8 cellular contexts compared by ENCODE assay signal in the genomic region with DNA sequence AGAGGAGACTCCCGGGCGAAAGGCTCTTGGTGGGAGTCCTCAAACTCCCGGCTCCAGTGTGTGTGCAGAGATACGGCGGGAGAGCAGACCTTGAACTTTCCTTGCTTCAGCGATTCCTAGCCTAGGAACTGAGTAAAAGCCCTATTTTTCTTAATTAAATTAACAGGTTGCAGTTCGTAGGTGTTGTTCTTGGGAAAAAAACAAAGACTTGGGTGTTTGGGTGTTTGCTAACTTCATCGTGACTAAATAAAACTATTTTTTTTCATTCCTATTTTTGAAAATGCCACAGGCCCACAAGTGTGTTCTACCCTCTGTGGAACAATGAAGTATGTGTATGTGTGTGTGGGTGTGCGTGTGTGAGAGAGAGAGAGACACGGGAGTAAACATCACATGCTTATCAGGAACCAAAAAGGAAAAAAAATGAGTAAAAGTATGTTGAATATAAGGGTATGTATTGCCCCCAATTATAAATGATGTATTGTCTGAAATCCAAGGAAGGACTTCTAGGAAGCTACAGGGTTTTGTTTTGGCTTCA. TPM values are rescaled to one million over a fixed set of nuclear protein-coding genes. Genes with fewer than 3 reads are reported as not detected.
DNase-seq lines count a peak whose midpoint lies in the region; ATAC-seq, FAIRE-seq and TF ChIP-seq lines count a peak whose summit lies in the region.

No MANE protein-coding gene starts in this region.

- peak overlapping the region; percentile 90 for H3K4me2 ChIP-seq in Loucy (ENCODE audit: low read depth, low read length, poor library complexity, severe bottlenecking)
- peak overlapping the region; percentile 69 for H3K4me2 ChIP-seq in K562 (ENCODE audit: insufficient read depth, low read length)
- H3K4me2 ChIP-seq in keratinocyte (ENCODE audit: control insufficient read depth, extremely low read depth, insufficient read depth, low read depth, low read length): peak overlapping the region; percentile 77

- WGBS in K562 (ENCODE audit: insufficient coverage, low coverage, missing lambda C conversion rate): 1% methylated on average over 9 of the region's 10 CpGs

- no peaks in the 10 kb centered on the region for H3K27me3 ChIP-seq in Loucy (ENCODE audit: insufficient read depth, low read length, poor library complexity, severe bottlenecking)
- H3K27me3 ChIP-seq in K562 (ENCODE audit: control insufficient read depth in 2 of 2, insufficient read depth in 2 of 2, low read length in 2 of 2): peaks cover 0 to 3% of the 10 kb centered on the region in 2 experiments; a peak in 3 of 5 replicates
- no peaks in the 10 kb centered on the region for H3K27me3 ChIP-seq in keratinocyte (ENCODE audit: control insufficient read depth, extremely low read depth, insufficient read depth, low read length)

- no TSS peak for BruUV-seq in K562 (replicated peaks; lab: Mats Ljungman, UMichigan)

- peaks cover 2% of the 10 kb centered on the region for H4K20me1 ChIP-seq in Loucy (ENCODE audit: insufficient read depth, low read length, poor library complexity, severe bottlenecking)
- no peaks in the 10 kb centered on the region for H4K20me1 ChIP-seq in K562 (replicated peaks; ENCODE audit: control insufficient read depth, insufficient read depth, low read length)
- H4K20me1 ChIP-seq in keratinocyte (ENCODE audit: control insufficient read depth, extremely low read depth, insufficient read depth, low read length): no peaks in the 10 kb centered on the region

- peak; percentile 24 for ATAC-seq in GM21529 (IDR thresholded peaks at IDR 0.05; ENCODE audit: unreplicated experiment)
- ATAC-seq in K562: peak; percentile 82
- ATAC-seq in stimulated activated naive CD8-positive, alpha-beta T cell treated with anti-CD3 and anti-CD28 coated beads, Interleukin-15, amount 100 ng/mL, for 72 hours: no peak

- peak overlapping the region; percentile 67; the same call in 1 of the 3 replicates for H3K27ac ChIP-seq in K562 (ENCODE audit: extremely low read depth, low read depth, low read length)
- peak overlapping the region; percentile 68 for H3K27ac ChIP-seq in keratinocyte (ENCODE audit: control insufficient read depth, insufficient read depth, low read length)

- FAIRE-seq in K562 (lab: Jason Lieb, UNC): peak; percentile 56
- FAIRE-seq in keratinocyte (lab: Jason Lieb, UNC): no peak

- in situ Hi-C loops in K562 (cut with MboI): no loop called here

- POLR2A ChIA-PET in K562 (lab: Yijun Ruan, JAX): interaction anchor here (0.6 to 2.1 kb wide), 3 partner anchors 10 to 1113 kb away, joined by 3 to 8 read pairs (median 4); no protein-coding TSS in a partner anchor

- H3K9me2 ChIP-seq in Loucy (replicated peaks; ENCODE audit: low read depth, low read length): no peaks in the 10 kb centered on the region

- H3K36me3 ChIP-seq in Loucy (ENCODE audit: insufficient read depth, low read length) (no peaks in the 10 kb centered on the region), K562 (ENCODE audit: control insufficient read depth, insufficient read depth, low read length) (no peaks in the 10 kb centered on the region), keratinocyte (ENCODE audit: control insufficient read depth in 2 of 2, extremely low read depth in 1 of 2, insufficient read depth in 2 of 2, low read length in 2 of 2) (no peaks in the 10 kb centered on the region)

- peak overlapping the region; percentile 55 to 89 for H3K4me3 Mint-ChIP-seq in stimulated activated naive CD8-positive, alpha-beta T cell treated with anti-CD3 and anti-CD28 coated beads, Interleukin-15, amount 100 ng/mL, for 72 hours

- TF ChIP-seq EP300 in K562 (IDR thresholded peaks at IDR 0.05; ENCODE audit: low read length): no peak

- peaks cover 44% of the 10 kb centered on the region for H3K4me1 ChIP-seq in Loucy (ENCODE audit: insufficient read depth, low read length, poor library complexity, severe bottlenecking)
- peaks cover 0 to 14% of the 10 kb centered on the region in 2 experiments; a peak in 3 of 5 replicates for H3K4me1 ChIP-seq in K562 (replicated peaks in 1 of 2; ENCODE audit: control insufficient read depth in 2 of 2, insufficient read depth in 2 of 2, low read length in 2 of 2)
- peaks cover 4% of the 10 kb centered on the region for H3K4me1 ChIP-seq in keratinocyte (ENCODE audit: control insufficient read depth, extremely low read depth, insufficient read depth, low read length)

- H3K4me1 Mint-ChIP-seq in stimulated activated naive CD8-positive, alpha-beta T cell treated with anti-CD3 and anti-CD28 coated beads, Interleukin-15, amount 100 ng/mL, for 72 hours: peaks cover 60% of the 10 kb centered on the region

- DNase-seq in EH (ENCODE audit: low read depth) (peak; percentile 39), K562 (ENCODE audit: extremely low read depth in 1 of 4, low spot score in 3 of 4) (peak in 2 of 4 experiments; percentile 10 to 28), keratinocyte (ENCODE audit: low read depth, low spot score) (no peak), NCI-H2107 (lab: John Stamatoyannopoulos, UW) (no peak)
- DNase-seq in stimulated activated naive CD8-positive, alpha-beta T cell treated with anti-CD3 and anti-CD28 coated beads, Interleukin-15, amount 100 ng/mL, for 72 hours: no peak
- no peak for DNase-seq in stimulated activated naive CD4-positive, alpha-beta T cell treated with Interleukin-2 at 50 U/mL for 16 hours (lab: John Stamatoyannopoulos, UW)

- intact Hi-C loops in K562 (cut with micrococcal nuclease): no loop called here

- H3K9me3 Mint-ChIP-seq in stimulated activated naive CD8-positive, alpha-beta T cell treated with anti-CD3 and anti-CD28 coated beads, Interleukin-15, amount 100 ng/mL, for 72 hours: no peaks in the 10 kb centered on the region

- no peak for TF ChIP-seq RAD21 in K562 (CRISPR knock-in tag; conservative IDR thresholded peaks at IDR 0.05 in 1 of 2, IDR thresholded peaks at IDR 0.05 in 1 of 2)

- no peaks in the 10 kb centered on the region for H3K27me3 Mint-ChIP-seq in stimulated activated naive CD8-positive, alpha-beta T cell treated with anti-CD3 and anti-CD28 coated beads, Interleukin-15, amount 100 ng/mL, for 72 hours

- CTCF ChIA-PET in K562 (lab: Yijun Ruan, JAX; ENCODE audit: low intra/inter-chr PET ratio): no interaction called here

- H3K79me2 ChIP-seq in Loucy (ENCODE audit: insufficient read depth, low read length) (0 out of 2 replicates have a peak, but pooled peaks cover 14% of the 10 kb centered on the region), K562 (ENCODE audit: control insufficient read depth, insufficient read depth, low read length) (no peaks in the 10 kb centered on the region), keratinocyte (ENCODE audit: control insufficient read depth, insufficient read depth, low read length) (peaks cover 4% of the 10 kb centered on the region)

- TF ChIP-seq POLR2A in K562 (conservative IDR thresholded peaks at IDR 0.05): no peak; the same call in 1 of the 2 replicates

- peak overlapping the region; percentile 84 for H3K4me3 ChIP-seq in Loucy (ENCODE audit: low read length, poor library complexity, severe bottlenecking)
- peak overlapping the region; percentile 62 for H3K4me3 ChIP-seq in K562
- peak overlapping the region; percentile 72 to 84 (median 75) for H3K4me3 ChIP-seq in keratinocyte (ENCODE audit: control insufficient read depth in 2 of 3, extremely low read depth in 1 of 3, insufficient read depth in 2 of 3, low read depth in 1 of 3, low read length in 3 of 3)

- H3K9me1 ChIP-seq in K562 (ENCODE audit: control insufficient read depth, insufficient read depth, low read length): no peaks in the 10 kb centered on the region
- no peaks in the 10 kb centered on the region for H3K9me1 ChIP-seq in keratinocyte (ENCODE audit: control insufficient read depth, extremely low read depth, insufficient read depth, low read length)

- H3K9ac ChIP-seq in Loucy (ENCODE audit: low read depth, low read length, poor library complexity, severe bottlenecking) (peak overlapping the region; percentile 80), K562 (ENCODE audit: insufficient read depth in 1 of 2, low read depth in 2 of 2, low read length in 2 of 2) (peak overlapping the region; percentile 75 to 93), keratinocyte (ENCODE audit: control insufficient read depth, extremely low read depth, insufficient read depth, low read length) (peak overlapping the region; percentile 86)

- H3K9me3 ChIP-seq in Loucy (ENCODE audit: insufficient read depth, low read depth, low read length) (no peaks in the 10 kb centered on the region), K562 (replicated peaks; ENCODE audit: control insufficient read depth, insufficient read depth, low read depth, low read length) (no peaks in the 10 kb centered on the region), keratinocyte (ENCODE audit: control insufficient read depth, low read depth, low read length) (no peaks in the 10 kb centered on the region)

- H2AFZ ChIP-seq in Loucy (ENCODE audit: low read length) (peak overlapping the region; percentile 94), K562 (ENCODE audit: low read depth, low read length) (peak overlapping the region; percentile 84), keratinocyte (ENCODE audit: control insufficient read depth, low read length) (peak overlapping the region; percentile 92)

- H3K27ac Mint-ChIP-seq in stimulated activated naive CD8-positive, alpha-beta T cell treated with anti-CD3 and anti-CD28 coated beads, Interleukin-15, amount 100 ng/mL, for 72 hours: peak overlapping the region; percentile 84 to 95

- H3F3A ChIP-seq in Loucy (ENCODE audit: low read depth): 0 out of 2 replicates have a peak, but pooled peaks cover 2% of the 10 kb centered on the region

- TF ChIP-seq CTCF in Loucy (conservative IDR thresholded peaks at IDR 0.05; ENCODE audit: low read length) (no peak), K562 (IDR thresholded peaks at IDR 0.05 in 2 of 3, conservative IDR thresholded peaks at IDR 0.05 in 1 of 3; ENCODE audit: insufficient read depth in 2 of 3, low read depth in 1 of 3, low read length in 3 of 3) (no peak), keratinocyte (optimal IDR thresholded peaks at IDR 0.05 in 1 of 3, IDR thresholded peaks at IDR 0.05 in 1 of 3, conservative IDR thresholded peaks at IDR 0.05 in 1 of 3; ENCODE audit: extremely low read depth in 1 of 3, insufficient read depth in 2 of 3, low read length in 3 of 3) (no peak)

- dilution Hi-C loops in keratinocyte (cut with MboI; ENCODE audit: extremely low pct_ligation_motif_present, low sequenced_read_pairs): no loop called here

RNA-seq across cellular contexts. Expression of a gene that starts 0.6 kb away (rescaled TPM):
- total RNA-seq in K562 (2011; cell fraction: chromatin; rRNA removed; ENCODE audit: low replicate concordance): 3.7 and 4.6 TPM in 2 replicates
- 1.3 and 3.8 TPM in 2 replicates for total RNA-seq in K562 (2011; cell fraction: nucleolus; rRNA removed)
- 4.9 and 5.6 TPM in 2 replicates for total RNA-seq in K562 (2011; cell fraction: nucleoplasm; rRNA removed)
- total RNA-seq in K562 (2014; rRNA removed): 1.4 TPM in 2 replicates
- 1.0 and 1.1 TPM in 2 replicates for total RNA-seq in K562 (2014; rRNA removed; fragmentation: Illumina TruSeq; extraction: Trizol)
- 1.2 and 1.7 TPM in 2 replicates for total RNA-seq in K562 (2015; rRNA removed; fragmentation: Illumina TruSeq; extraction: Trizol)
- total RNA-seq in K562 (2021): 0.98 and 2.8 TPM in 2 replicates
- 0.77 and 0.88 TPM in 2 replicates for polyA plus RNA-seq in K562 (2011; rRNA removed)
- polyA plus RNA-seq in K562 (2011; cell fraction: cytosol; rRNA removed): 0.51 and 1.0 TPM in 2 replicates
- 1.1 and 1.2 TPM in 2 replicates for polyA plus RNA-seq in K562 (2011; cell fraction: nucleus; rRNA removed)
- 0.60 and 1.4 TPM in 2 replicates for polyA plus RNA-seq in K562 (2012)
- 0.94 and 0.98 TPM in 2 replicates for polyA plus RNA-seq in K562 (2014; fragmentation: Illumina TruSeq; extraction: Trizol)
- under 1 TPM; 0.31 to 0.49 TPM for polyA plus RNA-seq in K562 (2014; fragmentation: Nextera tagmentation; extraction: Ambion mirVana)
- 1.1 and 2.7 TPM in 2 replicates for polyA plus RNA-seq in K562 (2014; rRNA removed)
- 2.1 and 2.3 TPM in 2 replicates for polyA minus RNA-seq in K562 (2011; rRNA and poly(A)+ RNA removed)
- polyA minus RNA-seq in K562 (2011; cell fraction: cytosol; rRNA and poly(A)+ RNA removed): 1.4 TPM in 1 of 2 replicates, not detected in the other
- polyA minus RNA-seq in K562 (2011; cell fraction: nucleus; rRNA and poly(A)+ RNA removed): 4.2 TPM in 2 replicates
- 4.9 to 8.5 TPM (median 7.4 TPM) in 3 replicates for polyA plus RNA-seq in keratinocyte
- polyA plus RNA-seq in keratinocyte (2011; ENCODE audit: low read depth): 12.9 TPM
- 4.9 and 8.9 TPM in 2 replicates for polyA plus RNA-seq in keratinocyte (2011; cell fraction: cytosol; rRNA removed)
- polyA plus RNA-seq in keratinocyte (2011; cell fraction: nucleus; rRNA removed): 11.9 and 15.2 TPM in 2 replicates
- polyA plus RNA-seq in keratinocyte (2012; ENCODE audit: low replicate concordance): 5.4 and 13.9 TPM in 2 replicates
- 1.9 to 6.2 TPM (median 5.3 TPM) in 3 replicates for polyA minus RNA-seq in keratinocyte
- 4.2 TPM for polyA minus RNA-seq in keratinocyte (2011; cell fraction: cytosol; rRNA and poly(A)+ RNA removed)
- 15.6 and 19.9 TPM in 2 replicates for polyA minus RNA-seq in keratinocyte (2011; cell fraction: nucleus; rRNA and poly(A)+ RNA removed)

RNA-seq across cellular contexts. Expression of a gene that starts 30.4 kb away (rescaled TPM):
- 8.5 and 39.9 TPM in 2 replicates for total RNA-seq in K562 (2011; cell fraction: chromatin; rRNA removed; ENCODE audit: low replicate concordance)
- total RNA-seq in K562 (2011; cell fraction: nucleolus; rRNA removed): 7.0 and 7.7 TPM in 2 replicates
- 20.2 and 20.7 TPM in 2 replicates for total RNA-seq in K562 (2011; cell fraction: nucleoplasm; rRNA removed)
- 19.6 and 21.7 TPM in 2 replicates for total RNA-seq in K562 (2014; rRNA removed)
- 26.0 and 29.6 TPM in 2 replicates for total RNA-seq in K562 (2014; rRNA removed; fragmentation: Illumina TruSeq; extraction: Trizol)
- 26.8 and 29.4 TPM in 2 replicates for total RNA-seq in K562 (2015; rRNA removed; fragmentation: Illumina TruSeq; extraction: Trizol)
- total RNA-seq in K562 (2021): 17.2 and 17.4 TPM in 2 replicates
- 18.1 and 23.7 TPM in 2 replicates for polyA plus RNA-seq in K562 (2011; rRNA removed)
- polyA plus RNA-seq in K562 (2011; cell fraction: cytosol; rRNA removed): 3.7 and 7.8 TPM in 2 replicates
- polyA plus RNA-seq in K562 (2011; cell fraction: nucleus; rRNA removed): 10.3 and 18.0 TPM in 2 replicates
- polyA plus RNA-seq in K562 (2012): 14.3 and 15.7 TPM in 2 replicates
- polyA plus RNA-seq in K562 (2014; fragmentation: Illumina TruSeq; extraction: Trizol): 17.8 and 23.4 TPM in 2 replicates
- 10 to 100 TPM; 10.3 to 14.1 TPM for polyA plus RNA-seq in K562 (2014; fragmentation: Nextera tagmentation; extraction: Ambion mirVana)
- polyA plus RNA-seq in K562 (2014; rRNA removed): 20.7 and 29.1 TPM in 2 replicates
- polyA minus RNA-seq in K562 (2011; rRNA and poly(A)+ RNA removed): 15.0 and 18.9 TPM in 2 replicates
- 11.4 and 13.8 TPM in 2 replicates for polyA minus RNA-seq in K562 (2011; cell fraction: cytosol; rRNA and poly(A)+ RNA removed)
- 25.6 and 50.9 TPM in 2 replicates for polyA minus RNA-seq in K562 (2011; cell fraction: nucleus; rRNA and poly(A)+ RNA removed)
- polyA plus RNA-seq in keratinocyte: 81.4 to 167 TPM (median 96.2 TPM) in 3 replicates
- polyA plus RNA-seq in keratinocyte (2011; ENCODE audit: low read depth): 139 TPM
- 85.2 and 182 TPM in 2 replicates for polyA plus RNA-seq in keratinocyte (2011; cell fraction: cytosol; rRNA removed)
- polyA plus RNA-seq in keratinocyte (2011; cell fraction: nucleus; rRNA removed): 45.1 and 50.5 TPM in 2 replicates
- polyA plus RNA-seq in keratinocyte (2012; ENCODE audit: low replicate concordance): 63.1 and 94.4 TPM in 2 replicates
- polyA minus RNA-seq in keratinocyte: 12.9 to 112 TPM (median 49.8 TPM) in 3 replicates
- polyA minus RNA-seq in keratinocyte (2011; cell fraction: cytosol; rRNA and poly(A)+ RNA removed): 121 TPM
- polyA minus RNA-seq in keratinocyte (2011; cell fraction: nucleus; rRNA and poly(A)+ RNA removed): 19.5 and 37.6 TPM in 2 replicates
